17 cellular contexts compared by ENCODE assay signal in genomic region chr4:20847124-20847747, GRCh38.
"Had no signal": no experiment of that assay in that cellular context is flagged by ENCODE, and none has a peak within 500 bp of the region (broad histone marks: within the 10 kb centered on the region; RNA-seq: fewer than 3 reads in every experiment).

No MANE protein-coding gene starts in this region.

- H3K4me3 ChIP-seq: left ventricle myocardium inferior, pancreas, psoas muscle, thoracic aorta, upper lobe of right lung had no signal

- H3K36me3 ChIP-seq: left ventricle myocardium inferior, neutrophil, pancreas, thoracic aorta, upper lobe of right lung had no signal

- H3K4me1 ChIP-seq: left ventricle myocardium inferior, pancreas, psoas muscle, upper lobe of right lung had no signal

- H3K27ac ChIP-seq: left ventricle myocardium inferior, neutrophil, pancreas, psoas muscle, thoracic aorta, upper lobe of right lung had no signal

- DNase-seq: activated CD4-positive, alpha-beta T cell treated with anti-CD3 and anti-CD28 coated beads for 1 hour; activated CD4-positive, alpha-beta T cell treated with anti-CD3 and anti-CD28 coated beads, Interleukin-2, amount 50 U/mL, for 1 hour; activated CD8-positive, alpha-beta T cell treated with anti-CD3 and anti-CD28 coated beads, Interleukin-2, amount 10 ng/mL, durations not matched to agents 7 days and 5 days; activated gamma-delta T cell treated with Interleukin-2 at 50 U/mL for 16 hours; aorta; foreskin melanocyte; kidney glomerular epithelial cell; left ventricle myocardium inferior; pancreas; psoas muscle; right cardiac atrium; stimulated activated CD4-positive, alpha-beta T cell treated with anti-CD3 and anti-CD28 coated beads, Interleukin-4, amount 100 ng/mL, for 24 hours; stimulated activated naive CD4-positive, alpha-beta T cell treated with Interleukin-2 at 50 U/mL for 16 hours; T-helper 9 cell; upper lobe of right lung had no signal

- H3K27me3 ChIP-seq: neutrophil, pancreas, upper lobe of right lung had no signal

- ATAC-seq: activated CD8-positive, alpha-beta T cell treated with anti-CD3 and anti-CD28 coated beads, Interleukin-2, amount 10 ng/mL, durations not matched to agents 7 days and 5 days; pancreas; psoas muscle; right cardiac atrium; upper lobe of right lung had no signal

- H3K9me3 ChIP-seq: neutrophil, pancreas, psoas muscle, thoracic aorta, upper lobe of right lung had no signal
